Comparison of ENCODE assay signal across 9 cellular contexts in genomic region chr21:37407719-37408455, GRCh38. TPM values are rescaled to one million over a fixed set of nuclear protein-coding genes. Genes with fewer than 3 reads are reported as not detected.
DNase-seq lines count a peak whose midpoint lies in the region; ATAC-seq and TF ChIP-seq lines count a peak whose summit lies in the region.
"Had no signal": no experiment of that assay in that cellular context is flagged by ENCODE, and none has a peak within 500 bp of the region (broad histone marks: within the 10 kb centered on the region; RNA-seq: fewer than 3 reads in every experiment).

No MANE protein-coding gene starts in this region.

- peaks cover 18% of the 10 kb centered on the region for H3F3A ChIP-seq in smooth muscle cell (ENCODE audit: low read depth)

- DNase-seq in activated CD8-positive, alpha-beta memory T cell treated with anti-CD3 and anti-CD28 coated beads, Interleukin-2, amount 10 ng/mL, durations not matched to agents 7 days and 5 days, result no peak
- no peak for DNase-seq in activated CD8-positive, alpha-beta memory T cell treated with anti-CD3 and anti-CD28 coated beads for 24 hours
- DNase-seq in brain microvascular endothelial cell (no peak), smooth muscle cell (lab: John Stamatoyannopoulos, UW; ENCODE audit: unreplicated experiment) (no peak), NCI-H2029 treated with DMSO at 0.1 percent for 48 hours (lab: John Stamatoyannopoulos, UW) (no peak), GM13976 (ENCODE audit: low spot score) (no peak), uterus (no peak)
- DNase-seq: NCI-H187 treated with DMSO at 0.1 percent for 48 hours had no signal

- no peaks in the 10 kb centered on the region for H3K27me3 Mint-ChIP-seq in activated CD8-positive, alpha-beta memory T cell treated with anti-CD3 and anti-CD28 coated beads, Interleukin-2, amount 10 ng/mL, durations not matched to agents 7 days and 5 days

- 66% methylated on average over 6 of the region's 6 CpGs for WGBS in smooth muscle cell (ENCODE audit: low lambda C conversion rate)

- no peak for TF ChIP-seq POLR2A in uterus (IDR thresholded peaks at IDR 0.05)

- H2AFZ ChIP-seq in smooth muscle cell (ENCODE audit: low read depth), result no peak overlapping the region

- H3K4me1 ChIP-seq in smooth muscle cell (ENCODE audit: low read depth) (peaks cover 30% of the 10 kb centered on the region), uterus (peaks cover 0 to 17% of the 10 kb centered on the region in 2 donors)

- TF ChIP-seq CTCF in brain microvascular endothelial cell (IDR thresholded peaks at IDR 0.05; ENCODE audit: low read depth, low read length, missing control alignments) (no peak), smooth muscle cell (IDR thresholded peaks at IDR 0.05; ENCODE audit: borderline replicate concordance, insufficient read depth, poor library complexity, severe bottlenecking) (no peak), GM13976 (IDR thresholded peaks at IDR 0.05; ENCODE audit: borderline replicate concordance, control extremely low read depth, extremely low read depth, insufficient read depth, missing control alignments) (no peak), uterus (IDR thresholded peaks at IDR 0.05) (no peak)

- peaks cover 99% of the 10 kb centered on the region for H4K20me1 ChIP-seq in smooth muscle cell (ENCODE audit: low read depth)

- H3K9me3 ChIP-seq in smooth muscle cell (replicated peaks; ENCODE audit: low read depth) (peaks cover under 1% of the 10 kb centered on the region), uterus (no peaks in the 10 kb centered on the region)

- H3K36me3 ChIP-seq in brain microvascular endothelial cell (replicated peaks) (no peaks in the 10 kb centered on the region), smooth muscle cell (ENCODE audit: low read depth) (no peaks in the 10 kb centered on the region), uterus (no peaks in the 10 kb centered on the region)

- H3K9ac ChIP-seq in smooth muscle cell (ENCODE audit: low read depth), result peak overlapping the region; percentile 39

- intact Hi-C loops in uterus (cut with DNase I; ENCODE audit: low total_unique reads), result no loop called here

- H3K4me3 Mint-ChIP-seq in activated CD8-positive, alpha-beta memory T cell treated with anti-CD3 and anti-CD28 coated beads, Interleukin-2, amount 10 ng/mL, durations not matched to agents 7 days and 5 days, result peak overlapping the region; percentile 9

- no peak overlapping the region for H3K4me3 ChIP-seq in brain microvascular endothelial cell (ENCODE audit: low read depth, low read length)
- H3K4me3 ChIP-seq in smooth muscle cell, result no peak overlapping the region
- H3K4me3 ChIP-seq in uterus, result no peak overlapping the region

- peaks cover 17% of the 10 kb centered on the region for H3K36me3 Mint-ChIP-seq in activated CD8-positive, alpha-beta memory T cell treated with anti-CD3 and anti-CD28 coated beads, Interleukin-2, amount 10 ng/mL, durations not matched to agents 7 days and 5 days

- peaks cover 61% of the 10 kb centered on the region for H3K4me1 Mint-ChIP-seq in activated CD8-positive, alpha-beta memory T cell treated with anti-CD3 and anti-CD28 coated beads, Interleukin-2, amount 10 ng/mL, durations not matched to agents 7 days and 5 days

- in situ Hi-C loops in brain microvascular endothelial cell (cut with HindIII; ENCODE audit: low pct_ligation_motif_present, low sequenced_read_pairs) (no loop called here), GM13976 (cut with MboI; ENCODE audit: low sequenced_read_pairs, unreplicated experiment) (no loop called here)

- CTCF ChIA-PET in activated CD8-positive, alpha-beta memory T cell treated with anti-CD3 and anti-CD28 coated beads, Interleukin-2, amount 10 ng/mL, durations not matched to agents 7 days and 5 days (lab: Charles Lee), result interaction anchor here (1.3 to 2.5 kb wide), 5 partner anchors 9 to 56 kb away, joined by 3 to 7 read pairs (median 4); no protein-coding TSS in a partner anchor

- H3K79me2 ChIP-seq in smooth muscle cell (ENCODE audit: low read depth), result peaks cover 100% of the 10 kb centered on the region

- ATAC-seq in activated CD8-positive, alpha-beta memory T cell treated with anti-CD3 and anti-CD28 coated beads, Interleukin-2, amount 10 ng/mL, durations not matched to agents 7 days and 5 days, result peak; percentile 50
- ATAC-seq in HG02884 (IDR thresholded peaks at IDR 0.05; ENCODE audit: unreplicated experiment), result peak; percentile 47

- H3K27ac ChIP-seq in brain microvascular endothelial cell, result peak overlapping the region; percentile 44
- peak overlapping the region; percentile 84 for H3K27ac ChIP-seq in smooth muscle cell (ENCODE audit: low read depth)
- H3K27ac ChIP-seq in uterus, result peak overlapping the region in 1 of 2 donors; percentile 3

- peak overlapping the region; percentile 71 for H3K4me2 ChIP-seq in smooth muscle cell

- H3K9me3 Mint-ChIP-seq in activated CD8-positive, alpha-beta memory T cell treated with anti-CD3 and anti-CD28 coated beads, Interleukin-2, amount 10 ng/mL, durations not matched to agents 7 days and 5 days (ENCODE audit: low read depth), result peaks cover 2% of the 10 kb centered on the region

- H3K27ac Mint-ChIP-seq in activated CD8-positive, alpha-beta memory T cell treated with anti-CD3 and anti-CD28 coated beads, Interleukin-2, amount 10 ng/mL, durations not matched to agents 7 days and 5 days, result peak overlapping the region; percentile 60

- H3K27me3 ChIP-seq in brain microvascular endothelial cell (replicated peaks) (no peaks in the 10 kb centered on the region), smooth muscle cell (ENCODE audit: low read depth) (no peaks in the 10 kb centered on the region), uterus (no peaks in the 10 kb centered on the region)

RNA-seq across cellular contexts. Expression of gene DYRK1A, which starts 41.3 kb away (rescaled TPM):
- 10 to 100 TPM; 75.7 to 83.3 TPM for total RNA-seq in activated CD8-positive, alpha-beta memory T cell treated with anti-CD3 and anti-CD28 coated beads, Interleukin-2, amount 10 ng/mL, durations not matched to agents 7 days and 5 days
- 54.9 and 61.7 TPM in 2 replicates for total RNA-seq in smooth muscle cell
- 2.4 and 3.5 TPM in 2 replicates for polyA plus RNA-seq in smooth muscle cell
- 100 to 1,000 TPM in 3 of 4 donors, 10 to 100 TPM in 1; 42.0 to 137 (median 119) TPM for total RNA-seq in uterus
